ENCODE assay signal across 20 cellular contexts in genomic region chr17:78675316-78675616, GRCh38.
"Had no signal": no experiment of that assay in that cellular context is flagged by ENCODE, and none has a peak within 500 bp of the region (broad histone marks: within the 10 kb centered on the region; RNA-seq: fewer than 3 reads in every experiment).

No MANE protein-coding gene starts in this region.

- H3K27ac Mint-ChIP-seq: memory B cell had no signal

- ATAC-seq: activated CD4-positive, CD25-positive, alpha-beta regulatory T cell treated with anti-CD3 and anti-CD28 coated beads, Interleukin-2, amount 50 U/mL, for 24 hours; foreskin keratinocyte had no signal

- DNase-seq: activated CD4-positive, alpha-beta T cell treated with anti-CD3 and anti-CD28 coated beads, Interleukin-2, amount 50 U/mL, for 1 hour; amniotic stem cell; central memory CD4-positive, alpha-beta T cell; cortex of kidney; effector CD4-positive, alpha-beta T cell; foreskin keratinocyte; glutamatergic neuron; hypothalamus; left ventricle myocardium inferior; natural killer cell; retina; stimulated activated CD4-positive, alpha-beta T cell treated with anti-CD3 and anti-CD28 coated beads, Interleukin-4, amount 100 ng/mL, for 24 hours; stomach; T-helper 9 cell; testis had no signal

- H3K27me3 Mint-ChIP-seq: activated naive CD8-positive, alpha-beta T cell; brain; memory B cell had no signal

- H3K27me3 ChIP-seq: foreskin keratinocyte, stomach, testis had no signal

- H3K9me3 Mint-ChIP-seq: brain, memory B cell, natural killer cell had no signal

- H3K4me3 ChIP-seq: left ventricle myocardium inferior, skin epidermis, stomach, testis had no signal

- H3K4me3 Mint-ChIP-seq: activated naive CD8-positive, alpha-beta T cell; brain; memory B cell; natural killer cell had no signal

- H3K27ac ChIP-seq: foreskin keratinocyte, left ventricle myocardium inferior, stomach, testis had no signal

- H3K9me3 ChIP-seq: left ventricle myocardium inferior, stomach, testis had no signal
